12 cellular contexts compared by ENCODE assay signal in the genomic region with DNA sequence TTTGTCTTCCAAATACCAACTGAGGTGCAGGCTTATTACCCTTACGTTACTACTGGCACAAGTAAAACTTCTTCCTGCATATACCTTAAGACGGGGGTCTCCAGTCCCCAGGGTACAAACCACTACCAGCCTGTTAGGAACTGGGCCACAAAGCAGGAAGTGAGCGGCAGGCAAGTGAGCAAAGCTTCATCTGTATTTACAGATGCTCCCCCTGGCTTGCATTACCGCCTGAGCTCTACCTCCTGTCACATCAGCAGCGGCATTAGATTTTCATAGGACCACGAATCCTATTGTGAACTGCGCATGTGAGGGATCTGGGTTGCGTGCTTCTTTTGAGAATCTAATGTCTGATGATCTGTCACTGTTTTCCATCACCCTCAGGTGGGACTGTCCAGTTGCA.
DNase-seq lines count a peak whose midpoint lies in the region; ATAC-seq and TF ChIP-seq lines count a peak whose summit lies in the region.
"Had no signal": no experiment of that assay in that cellular context is flagged by ENCODE, and none has a peak within 500 bp of the region (broad histone marks: within the 10 kb centered on the region; RNA-seq: fewer than 3 reads in every experiment).

No MANE protein-coding gene starts in this region.

- peaks cover 12% of the 10 kb centered on the region for H3K27me3 Mint-ChIP-seq in endothelial cell (ENCODE audit: unreplicated experiment)

- CTCF ChIA-PET in HCT116 (lab: Charles Lee): no interaction called here

- H3K27me3 ChIP-seq in BE2C (no peaks in the 10 kb centered on the region), HCT116 (ENCODE audit: insufficient read depth, low read length) (no peaks in the 10 kb centered on the region), prostate gland (replicated peaks; ENCODE audit: insufficient read depth) (no peaks in the 10 kb centered on the region)
- H3K27me3 ChIP-seq: SJCRH30 had no signal

- no peaks in the 10 kb centered on the region for H3K79me2 ChIP-seq in HCT116 (ENCODE audit: insufficient read depth, low read length)

- TF ChIP-seq CTCF in BE2C (IDR thresholded peaks at IDR 0.05; ENCODE audit: low read depth, low read length): 0 out of 2 replicates have a peak, but pooled peaks have one; percentile 5
- 0 out of 6 replicates have a peak, but pooled peaks of 1 of the 3 experiments have one; percentile 23 for TF ChIP-seq CTCF in HCT116 (IDR thresholded peaks at IDR 0.05 in 2 of 3, conservative IDR thresholded peaks at IDR 0.05 in 1 of 3; ENCODE audit: borderline replicate concordance in 1 of 3, insufficient read depth in 1 of 3, low read depth in 2 of 3, low read length in 2 of 3)
- no peak for TF ChIP-seq CTCF in endothelial cell (IDR thresholded peaks at IDR 0.05; ENCODE audit: unreplicated experiment)
- no peak for TF ChIP-seq CTCF in prostate gland (IDR thresholded peaks at IDR 0.05)

- H3K4me3 ChIP-seq in BE2C (ENCODE audit: low read depth, low read length) (no peak overlapping the region), HCT116 (replicated peaks in 1 of 2; ENCODE audit: low read depth in 1 of 2, low read length in 2 of 2) (no peak overlapping the region), prostate gland (no peak overlapping the region)
- H3K4me3 ChIP-seq: SJCRH30 had no signal

- peak; percentile 64 for ATAC-seq in HCT116
- ATAC-seq in GM18909 (IDR thresholded peaks at IDR 0.05; ENCODE audit: poor library complexity, unreplicated experiment): no peak

- H3K36me3 ChIP-seq in BE2C (no peaks in the 10 kb centered on the region), HCT116 (ENCODE audit: control insufficient read depth in 1 of 2, insufficient read depth in 2 of 2, low read length in 2 of 2) (no peaks in the 10 kb centered on the region), prostate gland (no peaks in the 10 kb centered on the region)
- H3K36me3 ChIP-seq: SJCRH30 had no signal

- no peaks in the 10 kb centered on the region for H4K20me1 ChIP-seq in HCT116 (ENCODE audit: insufficient read depth)

- no peaks in the 10 kb centered on the region for H3K4me1 ChIP-seq in BE2C
- no peaks in the 10 kb centered on the region for H3K4me1 ChIP-seq in HCT116 (ENCODE audit: control insufficient read depth in 1 of 2, insufficient read depth in 2 of 2, low read length in 2 of 2)
- H3K4me1 ChIP-seq in prostate gland (replicated peaks): no peaks in the 10 kb centered on the region

- no peak overlapping the region for H2AFZ ChIP-seq in HCT116 (ENCODE audit: low read depth, low read length, poor library complexity, severe bottlenecking)

- no peaks in the 10 kb centered on the region for H3K9me3 Mint-ChIP-seq in endothelial cell (ENCODE audit: unreplicated experiment)

- H3K9me2 ChIP-seq in HCT116 (ENCODE audit: insufficient read depth): no peaks in the 10 kb centered on the region

- TF ChIP-seq POLR2A in HCT116 (IDR thresholded peaks at IDR 0.05; ENCODE audit: borderline replicate concordance, extremely low read depth, insufficient read depth, insufficient read length): no peak
- no peak for TF ChIP-seq POLR2A in prostate gland (IDR thresholded peaks at IDR 0.05)

- H3K9ac ChIP-seq in HCT116 (ENCODE audit: low read length): no peak overlapping the region

- H3K4me1 Mint-ChIP-seq in endothelial cell (ENCODE audit: unreplicated experiment): peaks cover 21% of the 10 kb centered on the region

- 93% methylated on average over 8 of the region's 8 CpGs for WGBS in prostate gland

- TF ChIP-seq RAD21 in HCT116 (IDR thresholded peaks at IDR 0.05; ENCODE audit: low read depth): no peak

- H3K27ac Mint-ChIP-seq in endothelial cell (ENCODE audit: unreplicated experiment): peak overlapping the region; percentile 65

- peaks cover 3% of the 10 kb centered on the region for H3K36me3 Mint-ChIP-seq in endothelial cell (ENCODE audit: low read depth, unreplicated experiment)

- no peaks in the 10 kb centered on the region for H3K9me3 ChIP-seq in BE2C
- no peaks in the 10 kb centered on the region for H3K9me3 ChIP-seq in HCT116 (ENCODE audit: control insufficient read depth in 1 of 2, insufficient read depth in 1 of 2, low read depth in 1 of 2, low read length in 2 of 2)
- no peaks in the 10 kb centered on the region for H3K9me3 ChIP-seq in prostate gland
- H3K9me3 ChIP-seq: SJCRH30 had no signal

- RAD21 ChIA-PET in HCT116 (lab: Charles Lee; ENCODE audit: low non-redundant PET in 1 of 2, low total read pairs in 2 of 2, uncharacterized antibody in 2 of 2, unreplicated experiment in 2 of 2): no interaction called here

- no peak overlapping the region for H3K4me2 ChIP-seq in HCT116 (ENCODE audit: low read length)

- no TSS peak for BruUV-seq in HCT116 (replicated peaks; lab: Mats Ljungman, UMichigan)

- H3K27ac ChIP-seq in HCT116 (ENCODE audit: low read depth, low read length): no peak overlapping the region
- no peak overlapping the region for H3K27ac ChIP-seq in prostate gland
- H3K27ac ChIP-seq: SJCRH30 had no signal

- intact Hi-C loops in HCT116 (cut with micrococcal nuclease) (no loop called here), prostate gland (cut with DNase I) (no loop called here)

- no peak overlapping the region for H3K4me3 Mint-ChIP-seq in endothelial cell (ENCODE audit: unreplicated experiment)

- POLR2A ChIA-PET in HCT116 (lab: Charles Lee): no interaction called here

- DNase-seq in BE2C (no peak), HCT116 (ENCODE audit: low read depth, low spot score) (no peak), endothelial cell (ENCODE audit: low spot score) (no peak), HCEC 1CT (no peak), prostate gland (ENCODE audit: low spot score) (no peak), H4 (ENCODE audit: low spot score) (no peak)
- DNase-seq in activated CD4-positive, alpha-beta T cell treated with anti-CD3 and anti-CD28 coated beads for 48 hours: peak; percentile 39
- DNase-seq: anterior cingulate cortex, midbrain, NCI-H1417 treated with DMSO at 0.1 percent for 48 hours, SJCRH30 had no signal

TF ChIP-seq in HCT116, 20 proteins besides CTCF, POLR2A, EP300 and RAD21:
- TF ChIP-seq, protein P1, sequence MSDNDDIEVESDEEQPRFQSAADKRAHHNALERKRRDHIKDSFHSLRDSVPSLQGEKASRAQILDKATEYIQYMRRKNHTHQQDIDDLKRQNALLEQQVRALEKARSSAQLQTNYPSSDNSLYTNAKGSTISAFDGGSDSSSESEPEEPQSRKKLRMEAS (IDR thresholded peaks at IDR 0.05): no peak
- no peak for TF ChIP-seq FOSL1 (IDR thresholded peaks at IDR 0.05; ENCODE audit: low read depth)
- no peak for TF ChIP-seq JUND (IDR thresholded peaks at IDR 0.05)
- TF ChIP-seq, protein P2, sequence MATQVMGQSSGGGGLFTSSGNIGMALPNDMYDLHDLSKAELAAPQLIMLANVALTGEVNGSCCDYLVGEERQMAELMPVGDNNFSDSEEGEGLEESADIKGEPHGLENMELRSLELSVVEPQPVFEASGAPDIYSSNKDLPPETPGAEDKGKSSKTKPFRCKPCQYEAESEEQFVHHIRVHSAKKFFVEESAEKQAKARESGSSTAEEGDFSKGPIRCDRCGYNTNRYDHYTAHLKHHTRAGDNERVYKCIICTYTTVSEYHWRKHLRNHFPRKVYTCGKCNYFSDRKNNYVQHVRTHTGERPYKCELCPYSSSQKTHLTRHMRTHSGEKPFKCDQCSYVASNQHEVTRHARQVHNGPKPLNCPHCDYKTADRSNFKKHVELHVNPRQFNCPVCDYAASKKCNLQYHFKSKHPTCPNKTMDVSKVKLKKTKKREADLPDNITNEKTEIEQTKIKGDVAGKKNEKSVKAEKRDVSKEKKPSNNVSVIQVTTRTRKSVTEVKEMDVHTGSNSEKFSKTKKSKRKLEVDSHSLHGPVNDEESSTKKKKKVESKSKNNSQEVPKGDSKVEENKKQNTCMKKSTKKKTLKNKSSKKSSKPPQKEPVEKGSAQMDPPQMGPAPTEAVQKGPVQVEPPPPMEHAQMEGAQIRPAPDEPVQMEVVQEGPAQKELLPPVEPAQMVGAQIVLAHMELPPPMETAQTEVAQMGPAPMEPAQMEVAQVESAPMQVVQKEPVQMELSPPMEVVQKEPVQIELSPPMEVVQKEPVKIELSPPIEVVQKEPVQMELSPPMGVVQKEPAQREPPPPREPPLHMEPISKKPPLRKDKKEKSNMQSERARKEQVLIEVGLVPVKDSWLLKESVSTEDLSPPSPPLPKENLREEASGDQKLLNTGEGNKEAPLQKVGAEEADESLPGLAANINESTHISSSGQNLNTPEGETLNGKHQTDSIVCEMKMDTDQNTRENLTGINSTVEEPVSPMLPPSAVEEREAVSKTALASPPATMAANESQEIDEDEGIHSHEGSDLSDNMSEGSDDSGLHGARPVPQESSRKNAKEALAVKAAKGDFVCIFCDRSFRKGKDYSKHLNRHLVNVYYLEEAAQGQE (IDR thresholded peaks at IDR 0.05; ENCODE audit: low read depth): no peak
- TF ChIP-seq EZH2phosphoT487 (IDR thresholded peaks at IDR 0.05; ENCODE audit: borderline replicate concordance): no peak
- no peak for TF ChIP-seq YY1 (IDR thresholded peaks at IDR 0.05; ENCODE audit: extremely low read depth, insufficient replicate concordance, low read depth, low read length)
- TF ChIP-seq SIN3A (IDR thresholded peaks at IDR 0.05; ENCODE audit: low read depth): no peak
- TF ChIP-seq, protein P3, sequence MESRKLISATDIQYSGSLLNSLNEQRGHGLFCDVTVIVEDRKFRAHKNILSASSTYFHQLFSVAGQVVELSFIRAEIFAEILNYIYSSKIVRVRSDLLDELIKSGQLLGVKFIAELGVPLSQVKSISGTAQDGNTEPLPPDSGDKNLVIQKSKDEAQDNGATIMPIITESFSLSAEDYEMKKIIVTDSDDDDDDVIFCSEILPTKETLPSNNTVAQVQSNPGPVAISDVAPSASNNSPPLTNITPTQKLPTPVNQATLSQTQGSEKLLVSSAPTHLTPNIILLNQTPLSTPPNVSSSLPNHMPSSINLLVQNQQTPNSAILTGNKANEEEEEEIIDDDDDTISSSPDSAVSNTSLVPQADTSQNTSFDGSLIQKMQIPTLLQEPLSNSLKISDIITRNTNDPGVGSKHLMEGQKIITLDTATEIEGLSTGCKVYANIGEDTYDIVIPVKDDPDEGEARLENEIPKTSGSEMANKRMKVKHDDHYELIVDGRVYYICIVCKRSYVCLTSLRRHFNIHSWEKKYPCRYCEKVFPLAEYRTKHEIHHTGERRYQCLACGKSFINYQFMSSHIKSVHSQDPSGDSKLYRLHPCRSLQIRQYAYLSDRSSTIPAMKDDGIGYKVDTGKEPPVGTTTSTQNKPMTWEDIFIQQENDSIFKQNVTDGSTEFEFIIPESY (IDR thresholded peaks at IDR 0.05; ENCODE audit: extremely low read depth, insufficient replicate concordance, low read length): no peak
